ENCODE assay signal across 1 cellular context in genomic region chr22:48004038-48004437, GRCh38.
TF ChIP-seq lines count a peak whose summit lies in the region.

No MANE protein-coding gene starts in this region.

TF ChIP-seq in WTC11, 78 proteins besides CTCF, POLR2A, EP300 and RAD21 (continued from another document):
- TF ChIP-seq ZBTB43 (CRISPR knock-in tag; IDR thresholded peaks at IDR 0.05), result no peak
- TF ChIP-seq USF1 (CRISPR knock-in tag; IDR thresholded peaks at IDR 0.05), result 0 out of 2 replicates have a peak, but pooled peaks have one; percentile 24
- no peak for TF ChIP-seq KAT7 (CRISPR knock-in tag; IDR thresholded peaks at IDR 0.05; ENCODE audit: borderline replicate concordance)
- TF ChIP-seq ETV6 (CRISPR knock-in tag; IDR thresholded peaks at IDR 0.05), result no peak
- no peak for TF ChIP-seq ZNF232 (CRISPR knock-in tag; IDR thresholded peaks at IDR 0.05)
- TF ChIP-seq NFE2L1 (CRISPR knock-in tag; IDR thresholded peaks at IDR 0.05), result no peak
- no peak for TF ChIP-seq ELF4 (CRISPR knock-in tag; IDR thresholded peaks at IDR 0.05; ENCODE audit: low read depth)
- no peak for TF ChIP-seq PRRX2 (CRISPR knock-in tag; IDR thresholded peaks at IDR 0.05)
